ENCODE assay signal across 1 cellular context in the genomic region with DNA sequence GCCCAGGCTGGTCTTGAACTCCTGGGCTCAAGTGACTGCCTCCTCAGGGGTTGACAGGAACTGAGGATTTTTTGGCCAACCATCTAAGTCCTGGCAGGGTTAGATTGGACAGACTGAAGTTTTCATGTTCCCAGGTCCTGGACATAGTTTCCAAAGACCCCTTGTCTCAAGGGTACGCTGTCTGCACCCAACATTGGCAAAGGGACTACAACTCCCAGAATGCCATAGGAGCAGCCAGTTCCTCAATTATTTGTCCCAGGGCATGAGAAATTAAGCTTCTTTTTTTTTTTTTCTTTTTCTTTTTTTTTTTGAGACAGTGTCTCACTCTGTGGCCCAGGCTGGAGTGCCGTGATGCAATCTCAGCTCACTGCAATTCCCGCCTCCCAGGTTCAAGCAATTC.
A peak's percentile ranks its signal among the peaks of the same experiment; 100 is the strongest.
TF ChIP-seq lines count a peak whose summit lies in the region.

No MANE protein-coding gene starts in this region.

TF ChIP-seq in HepG2, 621 proteins besides CTCF, POLR2A, EP300 and RAD21:
- TF ChIP-seq ZNF143 (CRISPR knock-in tag; IDR thresholded peaks at IDR 0.05) (peak; percentile 56), FOXJ3 (CRISPR knock-in tag; IDR thresholded peaks at IDR 0.05; ENCODE audit: borderline replicate concordance) (no peak), SPEN (CRISPR knock-in tag; IDR thresholded peaks at IDR 0.05; ENCODE audit: low read depth) (no peak), CC2D1A (CRISPR knock-in tag; IDR thresholded peaks at IDR 0.05) (no peak), HIVEP1 (CRISPR knock-in tag; IDR thresholded peaks at IDR 0.05) (no peak)
